38 cellular contexts compared by ENCODE assay signal in genomic region chr22:41330169-41330568, GRCh38.
"Had no signal": no experiment of that assay in that cellular context is flagged by ENCODE, and none has a peak within 500 bp of the region (broad histone marks: within the 10 kb centered on the region; RNA-seq: fewer than 3 reads in every experiment).

No MANE protein-coding gene starts in this region.

- H3K27me3 Mint-ChIP-seq: activated CD4-positive, alpha-beta memory T cell treated with anti-CD3 and anti-CD28 coated beads, Interleukin-2, amount 10 ng/mL, durations not matched to agents 7 days and 5 days; activated CD8-positive, alpha-beta memory T cell treated with anti-CD3 and anti-CD28 coated beads, Interleukin-2, amount 10 ng/mL, durations not matched to agents 7 days and 5 days; activated naive CD8-positive, alpha-beta T cell treated with anti-CD3 and anti-CD28 coated beads for 36 hours; activated T-helper 17 cell treated with anti-CD3 and anti-CD28 coated beads, Interleukin-2, amount 50 U/mL, for 72 hours had no signal

- H3K27ac ChIP-seq: brain microvascular endothelial cell, Peyer's patch, VCaP had no signal

- H3K4me3 Mint-ChIP-seq: activated CD4-positive, alpha-beta memory T cell treated with anti-CD3 and anti-CD28 coated beads, Interleukin-2, amount 10 ng/mL, durations not matched to agents 7 days and 5 days; activated CD8-positive, alpha-beta memory T cell treated with anti-CD3 and anti-CD28 coated beads, Interleukin-2, amount 10 ng/mL, durations not matched to agents 7 days and 5 days; activated naive CD8-positive, alpha-beta T cell treated with anti-CD3 and anti-CD28 coated beads for 36 hours; activated T-helper 17 cell treated with anti-CD3 and anti-CD28 coated beads, Interleukin-2, amount 50 U/mL, for 72 hours had no signal

- H3K9me3 ChIP-seq: Peyer's patch had no signal

- H3K4me3 ChIP-seq: Peyer's patch had no signal

- H3K27ac Mint-ChIP-seq: activated CD4-positive, alpha-beta memory T cell treated with anti-CD3 and anti-CD28 coated beads, Interleukin-2, amount 10 ng/mL, durations not matched to agents 7 days and 5 days; activated CD8-positive, alpha-beta memory T cell treated with anti-CD3 and anti-CD28 coated beads, Interleukin-2, amount 10 ng/mL, durations not matched to agents 7 days and 5 days; activated naive CD8-positive, alpha-beta T cell treated with anti-CD3 and anti-CD28 coated beads for 36 hours; activated T-helper 17 cell treated with anti-CD3 and anti-CD28 coated beads, Interleukin-2, amount 50 U/mL, for 72 hours had no signal

- H3K9me3 Mint-ChIP-seq: activated CD4-positive, alpha-beta memory T cell treated with anti-CD3 and anti-CD28 coated beads, Interleukin-2, amount 10 ng/mL, durations not matched to agents 7 days and 5 days; activated naive CD8-positive, alpha-beta T cell treated with anti-CD3 and anti-CD28 coated beads for 36 hours; activated T-helper 17 cell treated with anti-CD3 and anti-CD28 coated beads, Interleukin-2, amount 50 U/mL, for 72 hours had no signal

- H3K4me1 Mint-ChIP-seq: activated CD4-positive, alpha-beta memory T cell treated with anti-CD3 and anti-CD28 coated beads, Interleukin-2, amount 10 ng/mL, durations not matched to agents 7 days and 5 days; activated CD8-positive, alpha-beta memory T cell treated with anti-CD3 and anti-CD28 coated beads, Interleukin-2, amount 10 ng/mL, durations not matched to agents 7 days and 5 days; activated T-helper 17 cell treated with anti-CD3 and anti-CD28 coated beads, Interleukin-2, amount 50 U/mL, for 72 hours had no signal

- H3K27me3 ChIP-seq: brain microvascular endothelial cell, Peyer's patch had no signal

- DNase-seq: activated CD4-positive, alpha-beta memory T cell treated with anti-CD3 and anti-CD28 coated beads, Interleukin-2, amount 10 ng/mL, durations not matched to agents 7 days and 5 days; activated CD4-positive, alpha-beta T cell treated with anti-CD3 and anti-CD28 coated beads for 1 hour; activated CD4-positive, alpha-beta T cell treated with anti-CD3 and anti-CD28 coated beads for 48 hours; activated CD4-positive, CD25-positive, alpha-beta regulatory T cell; activated CD8-positive, alpha-beta memory T cell treated with anti-CD3 and anti-CD28 coated beads for 24 hours; activated CD8-positive, alpha-beta memory T cell treated with anti-CD3 and anti-CD28 coated beads, Interleukin-2, amount 10 ng/mL, durations not matched to agents 7 days and 5 days; activated CD8-positive, alpha-beta memory T cell treated with anti-CD3 and anti-CD28 coated beads, Interleukin-2, amount 50 U/mL, for 48 hours; activated effector memory CD4-positive, alpha-beta T cell treated with anti-CD3 and anti-CD28 coated beads, Interleukin-2, amount 50 U/mL, for 16 hours; activated naive CD4-positive, alpha-beta T cell; activated naive CD4-positive, alpha-beta T cell treated with anti-CD3 and anti-CD28 coated beads, Interleukin-2, amount 50 U/mL, for 16 hours; activated naive CD8-positive, alpha-beta T cell treated with anti-CD3 and anti-CD28 coated beads for 36 hours; activated T-cell treated with anti-CD3 and anti-CD28 coated beads, Interleukin-2, amount 50 U/mL, for 48 hours; amniotic stem cell; aorta; brain microvascular endothelial cell; Kasumi-1; KG1; MM.1S; MV-4-11; NCI-H1092; NCI-H1436 treated with DMSO at 0.1 percent for 48 hours; NCI-H187; NCI-H2029 treated with DMSO at 0.1 percent for 48 hours; NCI-H2107; NCI-H2171; NCI-H510A; NCI-H526; NCI-H748 treated with DMSO at 0.1 percent for 48 hours; NK-92 treated with Interleukin-12 subunit alpha and Interleukin-12 subunit beta, amount 100 ng/mL, for 24 hours; PC-3; Peyer's patch; RPMI8226; SW 1271; T-helper 1 cell; T-helper 2 cell; T-helper 9 cell had no signal

- ATAC-seq: activated CD8-positive, alpha-beta memory T cell treated with anti-CD3 and anti-CD28 coated beads, Interleukin-2, amount 10 ng/mL, durations not matched to agents 7 days and 5 days; activated T-helper 17 cell treated with anti-CD3 and anti-CD28 coated beads, Interleukin-2, amount 50 U/mL, for 72 hours; PC-3 had no signal
